Comparison of ENCODE assay signal across 1 cellular context in the genomic region with DNA sequence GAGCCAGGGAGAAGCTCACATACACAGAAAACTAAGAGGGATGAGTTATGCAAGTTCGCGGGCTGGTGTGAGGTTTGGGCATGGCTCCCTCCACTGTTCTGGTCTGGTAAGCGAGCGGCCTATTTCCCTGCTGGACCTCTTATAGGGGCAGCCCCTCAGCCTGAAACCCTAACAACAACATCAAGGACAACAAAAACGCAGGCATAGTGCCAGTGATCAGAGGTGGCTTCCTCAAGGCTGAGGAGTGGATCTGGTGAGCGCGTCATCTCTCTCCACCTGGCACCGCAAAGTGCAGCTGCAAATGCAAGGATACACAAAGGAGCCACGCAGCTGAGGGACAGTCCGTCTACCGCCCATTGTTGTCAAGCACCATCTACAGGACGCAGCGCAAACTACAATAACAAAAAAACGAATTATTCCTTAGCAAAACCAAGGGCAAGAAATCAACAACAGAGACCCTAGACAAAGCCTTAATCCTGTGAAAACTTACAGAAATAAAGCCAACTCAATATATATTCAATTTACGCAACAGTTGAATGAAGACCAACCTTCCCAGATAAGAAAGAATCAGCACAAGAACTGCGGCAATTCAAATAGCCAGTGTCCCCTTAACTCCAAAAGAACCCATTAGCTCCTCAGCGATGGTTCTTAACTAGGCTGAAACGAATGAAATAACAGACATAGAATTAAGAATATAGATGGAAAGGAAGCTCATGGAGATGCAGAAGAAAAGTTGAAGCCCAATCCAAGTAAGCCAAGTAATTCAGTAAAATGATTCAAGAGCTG.
TF ChIP-seq lines count a peak whose summit lies in the region.

No MANE protein-coding gene starts in this region.

TF ChIP-seq in WTC11, 78 proteins besides CTCF, POLR2A, EP300 and RAD21 (continued from another document):
- TF ChIP-seq, protein P1, sequence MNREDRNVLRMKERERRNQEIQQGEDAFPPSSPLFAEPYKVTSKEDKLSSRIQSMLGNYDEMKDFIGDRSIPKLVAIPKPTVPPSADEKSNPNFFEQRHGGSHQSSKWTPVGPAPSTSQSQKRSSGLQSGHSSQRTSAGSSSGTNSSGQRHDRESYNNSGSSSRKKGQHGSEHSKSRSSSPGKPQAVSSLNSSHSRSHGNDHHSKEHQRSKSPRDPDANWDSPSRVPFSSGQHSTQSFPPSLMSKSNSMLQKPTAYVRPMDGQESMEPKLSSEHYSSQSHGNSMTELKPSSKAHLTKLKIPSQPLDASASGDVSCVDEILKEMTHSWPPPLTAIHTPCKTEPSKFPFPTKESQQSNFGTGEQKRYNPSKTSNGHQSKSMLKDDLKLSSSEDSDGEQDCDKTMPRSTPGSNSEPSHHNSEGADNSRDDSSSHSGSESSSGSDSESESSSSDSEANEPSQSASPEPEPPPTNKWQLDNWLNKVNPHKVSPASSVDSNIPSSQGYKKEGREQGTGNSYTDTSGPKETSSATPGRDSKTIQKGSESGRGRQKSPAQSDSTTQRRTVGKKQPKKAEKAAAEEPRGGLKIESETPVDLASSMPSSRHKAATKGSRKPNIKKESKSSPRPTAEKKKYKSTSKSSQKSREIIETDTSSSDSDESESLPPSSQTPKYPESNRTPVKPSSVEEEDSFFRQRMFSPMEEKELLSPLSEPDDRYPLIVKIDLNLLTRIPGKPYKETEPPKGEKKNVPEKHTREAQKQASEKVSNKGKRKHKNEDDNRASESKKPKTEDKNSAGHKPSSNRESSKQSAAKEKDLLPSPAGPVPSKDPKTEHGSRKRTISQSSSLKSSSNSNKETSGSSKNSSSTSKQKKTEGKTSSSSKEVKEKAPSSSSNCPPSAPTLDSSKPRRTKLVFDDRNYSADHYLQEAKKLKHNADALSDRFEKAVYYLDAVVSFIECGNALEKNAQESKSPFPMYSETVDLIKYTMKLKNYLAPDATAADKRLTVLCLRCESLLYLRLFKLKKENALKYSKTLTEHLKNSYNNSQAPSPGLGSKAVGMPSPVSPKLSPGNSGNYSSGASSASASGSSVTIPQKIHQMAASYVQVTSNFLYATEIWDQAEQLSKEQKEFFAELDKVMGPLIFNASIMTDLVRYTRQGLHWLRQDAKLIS (CRISPR knock-in tag; IDR thresholded peaks at IDR 0.05; ENCODE audit: borderline replicate concordance) = no peak
- no peak for TF ChIP-seq ZNF671 (CRISPR knock-in tag; IDR thresholded peaks at IDR 0.05)
